Comparison of ENCODE assay signal across 38 cellular contexts in genomic region chr7:34296663-34297062, GRCh38.
DNase-seq lines count a peak whose midpoint lies in the region; ATAC-seq and TF ChIP-seq lines count a peak whose summit lies in the region.
"Had no signal": no experiment of that assay in that cellular context is flagged by ENCODE, and none has a peak within 500 bp of the region (broad histone marks: within the 10 kb centered on the region; RNA-seq: fewer than 3 reads in every experiment).

No MANE protein-coding gene starts in this region.

- intact Hi-C loops in adrenal gland (cut with DNase I) = no loop called here

- no peak for TF ChIP-seq CTCF in BJ (IDR thresholded peaks at IDR 0.05; ENCODE audit: insufficient read depth, low read depth, low read length)
- TF ChIP-seq CTCF in astrocyte of the spinal cord (IDR thresholded peaks at IDR 0.05; ENCODE audit: low read depth, low read length) = no peak
- TF ChIP-seq CTCF in adrenal gland (IDR thresholded peaks at IDR 0.05) = no peak

- in situ Hi-C loops in astrocyte of the spinal cord (cut with HindIII; ENCODE audit: low sequenced_read_pairs) = no loop called here

- ATAC-seq in activated naive CD8-positive, alpha-beta T cell treated with anti-CD3 and anti-CD28 coated beads, Interleukin-2, amount 50 U/mL, for 24 hours = no peak
- ATAC-seq: A549; activated T-helper 17 cell treated with anti-CD3 and anti-CD28 coated beads, Interleukin-2, amount 50 U/mL, for 72 hours; effector memory CD8-positive, alpha-beta T cell; GM23338; heart left ventricle; naive thymus-derived CD8-positive, alpha-beta T cell; PC-3; Right ventricle myocardium inferior had no signal

- no peak overlapping the region for H3K4me3 Mint-ChIP-seq in activated naive CD8-positive, alpha-beta T cell treated with anti-CD3 and anti-CD28 coated beads, Interleukin-2, amount 50 U/mL, for 24 hours
- H3K4me3 Mint-ChIP-seq: activated CD4-positive, alpha-beta memory T cell treated with anti-CD3 and anti-CD28 coated beads for 36 hours; activated naive CD4-positive, alpha-beta T cell treated with anti-CD3 and anti-CD28 coated beads, Interleukin-2, amount 10 ng/mL, durations not matched to agents 7 days and 5 days; activated T-helper 17 cell treated with anti-CD3 and anti-CD28 coated beads, Interleukin-2, amount 50 U/mL, for 72 hours; CD8-positive, alpha-beta memory T cell; effector memory CD8-positive, alpha-beta T cell; GM23338; IgD-negative memory B cell; naive thymus-derived CD8-positive, alpha-beta T cell had no signal

- H3K36me3 ChIP-seq in BJ (ENCODE audit: control insufficient read depth, insufficient read depth, low read length) = no peaks in the 10 kb centered on the region
- no peaks in the 10 kb centered on the region for H3K36me3 ChIP-seq in adrenal gland (replicated peaks in 1 of 2)
- H3K36me3 ChIP-seq: BE2C, heart left ventricle, prostate gland, sigmoid colon, tibial artery had no signal

- peaks cover 0 to under 1% (median 0%) of the 10 kb centered on the region in 3 donors for H3K9me3 ChIP-seq in adrenal gland (replicated peaks in 1 of 3)
- H3K9me3 ChIP-seq: A549, BE2C, heart left ventricle, prostate gland, sigmoid colon, tibial artery had no signal

- H3K27ac ChIP-seq in adrenal gland = no peak overlapping the region
- H3K27ac ChIP-seq: A549, heart left ventricle, prostate gland, sigmoid colon, tibial artery had no signal

- H3K4me3 ChIP-seq in BJ (ENCODE audit: low read depth, low read length) = no peak overlapping the region
- H3K4me3 ChIP-seq in astrocyte of the spinal cord (ENCODE audit: low read depth, low read length) = no peak overlapping the region
- H3K4me3 ChIP-seq in adrenal gland = no peak overlapping the region
- H3K4me3 ChIP-seq: A549, GM23338, heart left ventricle, lung, prostate gland, sigmoid colon, tibial artery had no signal

- no peaks in the 10 kb centered on the region for H3K27me3 Mint-ChIP-seq in activated naive CD8-positive, alpha-beta T cell treated with anti-CD3 and anti-CD28 coated beads, Interleukin-2, amount 50 U/mL, for 24 hours
- H3K27me3 Mint-ChIP-seq: activated CD4-positive, alpha-beta memory T cell treated with anti-CD3 and anti-CD28 coated beads for 36 hours; activated naive CD4-positive, alpha-beta T cell treated with anti-CD3 and anti-CD28 coated beads, Interleukin-2, amount 10 ng/mL, durations not matched to agents 7 days and 5 days; activated T-helper 17 cell treated with anti-CD3 and anti-CD28 coated beads, Interleukin-2, amount 50 U/mL, for 72 hours; CD8-positive, alpha-beta memory T cell; effector memory CD8-positive, alpha-beta T cell; IgD-negative memory B cell; naive thymus-derived CD8-positive, alpha-beta T cell had no signal

- no peak overlapping the region for H3K27ac Mint-ChIP-seq in activated naive CD8-positive, alpha-beta T cell treated with anti-CD3 and anti-CD28 coated beads, Interleukin-2, amount 50 U/mL, for 24 hours
- H3K27ac Mint-ChIP-seq: activated CD4-positive, alpha-beta memory T cell treated with anti-CD3 and anti-CD28 coated beads for 36 hours; activated naive CD4-positive, alpha-beta T cell treated with anti-CD3 and anti-CD28 coated beads, Interleukin-2, amount 10 ng/mL, durations not matched to agents 7 days and 5 days; activated T-helper 17 cell treated with anti-CD3 and anti-CD28 coated beads, Interleukin-2, amount 50 U/mL, for 72 hours; CD8-positive, alpha-beta memory T cell; effector memory CD8-positive, alpha-beta T cell; GM23338; IgD-negative memory B cell; naive thymus-derived CD8-positive, alpha-beta T cell had no signal

- WGBS in adrenal gland, 4 donors = 48 to 67% (median 61%) methylated on average over 1 of the region's 1 CpG

- DNase-seq in BJ (ENCODE audit: low read depth) (peak; percentile 15), LHCN-M2 (ENCODE audit: low read depth) (peak; percentile 5), astrocyte of the spinal cord (ENCODE audit: low read depth, low spot score) (peak; percentile 37), kidney tubule cell (ENCODE audit: low spot score) (peak; percentile 39), OCI-M1 (lab: John Stamatoyannopoulos, UW) (no peak), adrenal gland (no peak), DMS79 (lab: John Stamatoyannopoulos, UW) (no peak)
- no peak for DNase-seq in activated naive CD8-positive, alpha-beta T cell treated with anti-CD3 and anti-CD28 coated beads, Interleukin-2, amount 50 U/mL, for 24 hours
- DNase-seq: activated CD4-positive, alpha-beta memory T cell treated with anti-CD3 and anti-CD28 coated beads for 36 hours; activated CD4-positive, alpha-beta T cell treated with anti-CD3 and anti-CD28 coated beads for 1 hour; activated CD8-positive, alpha-beta memory T cell treated with anti-CD3 and anti-CD28 coated beads, Interleukin-2, amount 50 U/mL, for 4 hours; activated naive CD4-positive, alpha-beta T cell treated with anti-CD3 and anti-CD28 coated beads, Interleukin-2, amount 10 ng/mL, durations not matched to agents 7 days and 5 days; BE2C; caudate nucleus; CD8-positive, alpha-beta memory T cell; DMS 273 treated with DMSO at 0.1 percent for 48 hours; effector memory CD8-positive, alpha-beta T cell; erythroblast; foreskin melanocyte; heart left ventricle; naive thymus-derived CD8-positive, alpha-beta T cell; NCI-H1092; NCI-H1694; NCI-H2171 treated with DMSO at 0.1 percent for 48 hours; NCI-H524 treated with DMSO at 0.1 percent for 48 hours; NK-92 treated with Interleukin-12 subunit alpha and Interleukin-12 subunit beta, amount 100 ng/mL, for 24 hours; nucleus accumbens; PC-3; sigmoid colon; stimulated activated CD4-positive, alpha-beta T cell treated with anti-CD3 and anti-CD28 coated beads, Interleukin-4, amount 100 ng/mL, for 24 hours; tibial artery had no signal

- CTCF ChIA-PET in BJ (lab: Yijun Ruan, JAX) = interaction anchor here (0.6 to 1.5 kb wide), 2 partner anchors 13 to 15 kb away, joined by 3 to 4 read pairs; no protein-coding TSS in a partner anchor

- H3K4me1 ChIP-seq in adrenal gland (replicated peaks in 1 of 2) = no peaks in the 10 kb centered on the region
- H3K4me1 ChIP-seq: A549, BE2C, heart left ventricle, prostate gland, sigmoid colon, tibial artery had no signal

- POLR2A ChIA-PET in BJ (lab: Charles Lee) = interaction anchor here (0.6 kb wide), 1 partner anchor 37 kb away, joined by 3 read pairs; no protein-coding TSS in a partner anchor

- no peaks in the 10 kb centered on the region for H3K27me3 ChIP-seq in BJ (ENCODE audit: control insufficient read depth, insufficient read depth, low read length)
- H3K27me3 ChIP-seq in adrenal gland = no peaks in the 10 kb centered on the region
- H3K27me3 ChIP-seq: BE2C, heart left ventricle, sigmoid colon, tibial artery had no signal

- no peaks in the 10 kb centered on the region for H3K36me3 Mint-ChIP-seq in activated naive CD8-positive, alpha-beta T cell treated with anti-CD3 and anti-CD28 coated beads, Interleukin-2, amount 50 U/mL, for 24 hours (ENCODE audit: low read depth)
- H3K36me3 Mint-ChIP-seq: activated CD4-positive, alpha-beta memory T cell treated with anti-CD3 and anti-CD28 coated beads for 36 hours; activated naive CD4-positive, alpha-beta T cell treated with anti-CD3 and anti-CD28 coated beads, Interleukin-2, amount 10 ng/mL, durations not matched to agents 7 days and 5 days; CD8-positive, alpha-beta memory T cell; IgD-negative memory B cell; naive thymus-derived CD8-positive, alpha-beta T cell had no signal

- peaks cover 7% of the 10 kb centered on the region for H3K9me3 Mint-ChIP-seq in activated naive CD8-positive, alpha-beta T cell treated with anti-CD3 and anti-CD28 coated beads, Interleukin-2, amount 50 U/mL, for 24 hours
- H3K9me3 Mint-ChIP-seq: activated CD4-positive, alpha-beta memory T cell treated with anti-CD3 and anti-CD28 coated beads for 36 hours; activated naive CD4-positive, alpha-beta T cell treated with anti-CD3 and anti-CD28 coated beads, Interleukin-2, amount 10 ng/mL, durations not matched to agents 7 days and 5 days; activated T-helper 17 cell treated with anti-CD3 and anti-CD28 coated beads, Interleukin-2, amount 50 U/mL, for 72 hours; effector memory CD8-positive, alpha-beta T cell had no signal

- no peaks in the 10 kb centered on the region for H3K4me1 Mint-ChIP-seq in activated naive CD8-positive, alpha-beta T cell treated with anti-CD3 and anti-CD28 coated beads, Interleukin-2, amount 50 U/mL, for 24 hours
- H3K4me1 Mint-ChIP-seq: activated naive CD4-positive, alpha-beta T cell treated with anti-CD3 and anti-CD28 coated beads, Interleukin-2, amount 10 ng/mL, durations not matched to agents 7 days and 5 days; activated T-helper 17 cell treated with anti-CD3 and anti-CD28 coated beads, Interleukin-2, amount 50 U/mL, for 72 hours; CD8-positive, alpha-beta memory T cell; IgD-negative memory B cell had no signal

- TF ChIP-seq POLR2A in adrenal gland (IDR thresholded peaks at IDR 0.05) = no peak

Comparison
In these comparisons a context has a peak if more than half of its experiments do, and no peak if none do; other contexts are left out.
1. DNase-seq: peak in BJ (single experiment), LHCN-M2 (single experiment), astrocyte of the spinal cord (single experiment) and kidney tubule cell (single experiment); none in OCI-M1 (single experiment), adrenal gland (0 of 7), DMS79 (single experiment) and activated naive CD8-positive, alpha-beta T cell treated with anti-CD3 and anti-CD28 coated beads, Interleukin-2, amount 50 U/mL, for 24 hours (single experiment).